Comparison of ENCODE assay signal across 24 cellular contexts in genomic region chr3:126049289-126050049, GRCh38. TPM values are rescaled to one million over a fixed set of nuclear protein-coding genes. Genes with fewer than 3 reads are reported as not detected.
DNase-seq lines count a peak whose midpoint lies in the region; ATAC-seq, FAIRE-seq and TF ChIP-seq lines count a peak whose summit lies in the region.
"Had no signal": no experiment of that assay in that cellular context is flagged by ENCODE, and none has a peak within 500 bp of the region (broad histone marks: within the 10 kb centered on the region; RNA-seq: fewer than 3 reads in every experiment).

No MANE protein-coding gene starts in this region.

- peak overlapping the region; percentile 30 for H3K27ac ChIP-seq in HepG2 (ENCODE audit: extremely low read length, insufficient read depth, low read length)
- H3K27ac ChIP-seq: HL-60, KMS-11, RWPE1 had no signal

- no peak for ATAC-seq in activated T-helper 17 cell treated with anti-CD3 and anti-CD28 coated beads, Interleukin-2, amount 50 U/mL, for 72 hours (replicated peaks)
- ATAC-seq in HepG2: peak; percentile 25; the same call in 1 of the 3 replicates
- no peak for ATAC-seq in stimulated activated effector memory CD8-positive, alpha-beta T cell treated with anti-CD3 and anti-CD28 coated beads, Interleukin-12 subunit alpha, Interleukin-12 subunit beta, amount 100 ng/mL, for 72 hours
- ATAC-seq: GM12878 had no signal

- no peak for FAIRE-seq in HepG2 (lab: Jason Lieb, UNC)
- FAIRE-seq: GM12878, H54 had no signal

- H3K4me3 Mint-ChIP-seq in activated T-helper 17 cell treated with anti-CD3 and anti-CD28 coated beads, Interleukin-2, amount 50 U/mL, for 72 hours: no peak overlapping the region
- H3K4me3 Mint-ChIP-seq in stimulated activated effector memory CD8-positive, alpha-beta T cell treated with anti-CD3 and anti-CD28 coated beads, Interleukin-12 subunit alpha, Interleukin-12 subunit beta, amount 100 ng/mL, for 72 hours: no peak overlapping the region
- H3K4me3 Mint-ChIP-seq: CD4-positive, alpha-beta T cell; HFFc6 had no signal

- H3K9me3 ChIP-seq in HepG2 (ENCODE audit: low read length): no peaks in the 10 kb centered on the region
- H3K9me3 ChIP-seq: Caco-2 had no signal

- POLR2A ChIA-PET in HepG2 (lab: Yijun Ruan, JAX): no interaction called here

- no peak overlapping the region for H3K9ac ChIP-seq in HepG2 (ENCODE audit: insufficient read depth, low read depth, low read length)
- H3K9ac ChIP-seq: KMS-11 had no signal

- DNase-seq in G401 (ENCODE audit: low spot score): peak; percentile 65
- peak; percentile 21 for DNase-seq in HepG2 (ENCODE audit: low spot score)
- DNase-seq in stimulated activated effector memory CD8-positive, alpha-beta T cell treated with anti-CD3 and anti-CD28 coated beads, Interleukin-12 subunit alpha, Interleukin-12 subunit beta, amount 100 ng/mL, for 72 hours (ENCODE audit: low spot score in 2 of 2): peak in 1 of 2 donors; percentile 26
- no peak for DNase-seq in amniotic stem cell (lab: John Stamatoyannopoulos, UW)
- DNase-seq in SW480 (ENCODE audit: low spot score): no peak
- no peak for DNase-seq in NCI-H187 (lab: John Stamatoyannopoulos, UW)
- DNase-seq: CD4-positive, alpha-beta T cell; DMS 273 treated with DMSO at 0.1 percent for 48 hours; DMS79 treated with DMSO at 0.1 percent for 48 hours; HFFc6; NCI-H1092 treated with DMSO at 0.1 percent for 48 hours; NCI-H1436 treated with DMSO at 0.1 percent for 48 hours; NCI-H2029 treated with DMSO at 0.1 percent for 48 hours; NCI-H226; NCI-H510A treated with DMSO at 0.1 percent for 48 hours; NCI-H748 treated with DMSO at 0.1 percent for 48 hours; SHP77 treated with DMSO at 0.1 percent for 48 hours had no signal

- no peak for TF ChIP-seq POLR2A in HepG2 (IDR thresholded peaks at IDR 0.05; ENCODE audit: insufficient read depth in 1 of 2, low read depth in 2 of 2, low read length in 2 of 2)

- in situ Hi-C loops in G401 (cut with HindIII; ENCODE audit: low sequenced_read_pairs): no loop called here
- in situ Hi-C loops in HepG2 (cut with HindIII; ENCODE audit: extremely low pct_ligation_motif_present, low pct_unique_long_range_greater_than_20kb): no loop called here

- no peak overlapping the region for H2AFZ ChIP-seq in HepG2 (ENCODE audit: low read length)

- H3K9me3 Mint-ChIP-seq in activated T-helper 17 cell treated with anti-CD3 and anti-CD28 coated beads, Interleukin-2, amount 50 U/mL, for 72 hours: no peaks in the 10 kb centered on the region
- no peaks in the 10 kb centered on the region for H3K9me3 Mint-ChIP-seq in stimulated activated effector memory CD8-positive, alpha-beta T cell treated with anti-CD3 and anti-CD28 coated beads, Interleukin-12 subunit alpha, Interleukin-12 subunit beta, amount 100 ng/mL, for 72 hours
- H3K9me3 Mint-ChIP-seq: CD4-positive, alpha-beta T cell; HFFc6 had no signal

- no peaks in the 10 kb centered on the region for H3K4me1 Mint-ChIP-seq in activated T-helper 17 cell treated with anti-CD3 and anti-CD28 coated beads, Interleukin-2, amount 50 U/mL, for 72 hours
- peaks cover 22% of the 10 kb centered on the region for H3K4me1 Mint-ChIP-seq in stimulated activated effector memory CD8-positive, alpha-beta T cell treated with anti-CD3 and anti-CD28 coated beads, Interleukin-12 subunit alpha, Interleukin-12 subunit beta, amount 100 ng/mL, for 72 hours

- TF ChIP-seq RAD21 in HepG2 (CRISPR knock-in tag; IDR thresholded peaks at IDR 0.05): no peak

- intact Hi-C loops in HepG2 (cut with micrococcal nuclease; ENCODE audit: unreplicated experiment): loop anchor here (10.0 kb wide), 1 partner anchor 55 kb away; no protein-coding TSS in a partner anchor

- no peak for TF ChIP-seq CTCF in HepG2 (CRISPR knock-in tag; IDR thresholded peaks at IDR 0.05)

- peaks cover 14% of the 10 kb centered on the region for H3K36me3 Mint-ChIP-seq in activated T-helper 17 cell treated with anti-CD3 and anti-CD28 coated beads, Interleukin-2, amount 50 U/mL, for 72 hours (ENCODE audit: low read depth)
- peaks cover 5% of the 10 kb centered on the region for H3K36me3 Mint-ChIP-seq in stimulated activated effector memory CD8-positive, alpha-beta T cell treated with anti-CD3 and anti-CD28 coated beads, Interleukin-12 subunit alpha, Interleukin-12 subunit beta, amount 100 ng/mL, for 72 hours

- 74% methylated on average over 5 of the region's 5 CpGs for WGBS in HepG2 (ENCODE audit: low lambda C conversion rate)

- H3K4me2 ChIP-seq in HepG2 (ENCODE audit: low read depth, low read length): no peak overlapping the region
- H3K4me2 ChIP-seq: KMS-11 had no signal

- H3K4me1 ChIP-seq in HepG2 (ENCODE audit: insufficient read depth, low read length): peaks cover 28% of the 10 kb centered on the region
- H3K4me1 ChIP-seq: Caco-2 had no signal

- no peaks in the 10 kb centered on the region for H4K20me1 ChIP-seq in HepG2 (ENCODE audit: insufficient read depth, low read length)

- BruUV-seq in HepG2 (replicated peaks; lab: Mats Ljungman, UMichigan): no TSS peak

- CTCF ChIA-PET in HepG2 (lab: Yijun Ruan, JAX; ENCODE audit: low intra/inter-chr PET ratio, low total read pairs): no interaction called here

- no peak overlapping the region for H3K4me3 ChIP-seq in HepG2 (replicated peaks in 1 of 3; ENCODE audit: insufficient read depth in 1 of 3, low read depth in 2 of 3, low read length in 3 of 3)
- H3K4me3 ChIP-seq: GM12878 had no signal

- H3K36me3 ChIP-seq in HepG2 (replicated peaks in 1 of 2; ENCODE audit: control insufficient read depth in 1 of 2, insufficient read depth in 2 of 2, low read length in 2 of 2): no peaks in the 10 kb centered on the region

- no peak for TF ChIP-seq EP300 in HepG2 (IDR thresholded peaks at IDR 0.05; ENCODE audit: low read depth in 2 of 2, low read length in 2 of 2)
- TF ChIP-seq EP300 in HepG2 (CRISPR knock-in tag; IDR thresholded peaks at IDR 0.05; ENCODE audit: borderline replicate concordance): no peak

- no peaks in the 10 kb centered on the region for H3K27me3 Mint-ChIP-seq in activated T-helper 17 cell treated with anti-CD3 and anti-CD28 coated beads, Interleukin-2, amount 50 U/mL, for 72 hours
- H3K27me3 Mint-ChIP-seq: CD4-positive, alpha-beta T cell had no signal

- H3K79me2 ChIP-seq in HepG2 (ENCODE audit: insufficient read depth, low read length): no peaks in the 10 kb centered on the region

- no peaks in the 10 kb centered on the region for H3K27me3 ChIP-seq in HepG2 (ENCODE audit: control insufficient read depth in 1 of 2, insufficient read depth in 2 of 2, low read length in 2 of 2)

- H3K27ac Mint-ChIP-seq in activated T-helper 17 cell treated with anti-CD3 and anti-CD28 coated beads, Interleukin-2, amount 50 U/mL, for 72 hours: peak overlapping the region; percentile 29
- H3K27ac Mint-ChIP-seq in stimulated activated effector memory CD8-positive, alpha-beta T cell treated with anti-CD3 and anti-CD28 coated beads, Interleukin-12 subunit alpha, Interleukin-12 subunit beta, amount 100 ng/mL, for 72 hours: peak overlapping the region; percentile 62
- H3K27ac Mint-ChIP-seq: CD4-positive, alpha-beta T cell; HFFc6 had no signal

TF ChIP-seq in HepG2, 621 proteins besides CTCF, POLR2A, EP300 and RAD21 (continues in another document):
- TF ChIP-seq ZNF777 (CRISPR knock-in tag; IDR thresholded peaks at IDR 0.05) (no peak), PITX1 (CRISPR knock-in tag; IDR thresholded peaks at IDR 0.05) (no peak), ZNF143 (CRISPR knock-in tag; IDR thresholded peaks at IDR 0.05) (no peak), GRHL1 (CRISPR knock-in tag; conservative IDR thresholded peaks at IDR 0.05) (no peak), KMT2B (CRISPR knock-in tag; IDR thresholded peaks at IDR 0.05) (no peak), ZBTB7B (CRISPR knock-in tag; IDR thresholded peaks at IDR 0.05) (no peak), MXI1 (IDR thresholded peaks at IDR 0.05; ENCODE audit: borderline replicate concordance, low read depth, low read length) (no peak)

RNA-seq across cellular contexts. Expression of gene SLC41A3, which starts 34.5 kb away (rescaled TPM):
- 28.9 and 42.9 TPM in 2 replicates for total RNA-seq in G401 (2014; rRNA removed; shearing (Covaris generic))
- total RNA-seq in activated T-helper 17 cell treated with anti-CD3 and anti-CD28 coated beads, Interleukin-2, amount 50 U/mL, for 72 hours: 10 to 100 TPM; 33.1 to 50.8 TPM
- 16.2 and 26.0 TPM in 2 replicates for total RNA-seq in HepG2 (2016; rRNA removed; fragmentation: Illumina TruSeq; extraction: Trizol)
- 13.0 and 13.9 TPM in 2 replicates for total RNA-seq in HepG2 (2016; cell fraction: cytosol; rRNA removed; fragmentation: Illumina TruSeq; extraction: Trizol; ENCODE audit: low read depth)
- 14.4 and 25.9 TPM in 2 replicates for total RNA-seq in HepG2 (2016; cell fraction: insoluble cytoplasmic fraction; rRNA removed; fragmentation: Illumina TruSeq; extraction: Trizol)
- 26.7 and 29.5 TPM in 2 replicates for total RNA-seq in HepG2 (2016; cell fraction: membrane; rRNA removed; fragmentation: Illumina TruSeq; extraction: Trizol)
- total RNA-seq in HepG2 (2016; cell fraction: nucleus; rRNA removed; fragmentation: Illumina TruSeq; extraction: Trizol): 29.5 and 32.0 TPM in 2 replicates
- 71.1 and 86.1 TPM in 2 replicates for polyA plus RNA-seq in HepG2 (2011; rRNA removed)
- 96.6 and 106 TPM in 2 replicates for polyA plus RNA-seq in HepG2 (2011; cell fraction: cytosol; rRNA removed)
- 91.3 and 94.1 TPM in 2 replicates for polyA plus RNA-seq in HepG2 (2011; cell fraction: nucleus; rRNA removed)
- polyA plus RNA-seq in HepG2 (2012): 29.5 and 44.0 TPM in 2 replicates
- polyA plus RNA-seq in HepG2 (2016; cell fraction: cytosol; fragmentation: Illumina TruSeq; extraction: Trizol; ENCODE audit: low read depth): 14.8 and 14.9 TPM in 2 replicates
- polyA plus RNA-seq in HepG2 (2016; cell fraction: insoluble cytoplasmic fraction; fragmentation: Illumina TruSeq; extraction: Trizol; ENCODE audit: low read depth): 15.7 and 17.4 TPM in 2 replicates
- 21.4 and 26.3 TPM in 2 replicates for polyA plus RNA-seq in HepG2 (2016; cell fraction: membrane; fragmentation: Illumina TruSeq; extraction: Trizol; ENCODE audit: low read depth)
- polyA plus RNA-seq in HepG2 (2016; cell fraction: nucleus; fragmentation: Illumina TruSeq; extraction: Trizol; ENCODE audit: insufficient read depth, low read depth): 46.8 and 48.2 TPM in 2 replicates
- 115 and 139 TPM in 2 replicates for polyA minus RNA-seq in HepG2 (2011; rRNA and poly(A)+ RNA removed; ENCODE audit: low replicate concordance)
- polyA minus RNA-seq in HepG2 (2011; cell fraction: cytosol; rRNA and poly(A)+ RNA removed): 31.0 and 41.7 TPM in 2 replicates
- polyA minus RNA-seq in HepG2 (2011; cell fraction: nucleus; rRNA and poly(A)+ RNA removed): 32.1 and 40.2 TPM in 2 replicates

Comparison
In these comparisons a context has a peak if more than half of its experiments do, and no peak if none do; other contexts are left out.
1. DNase-seq: peak in G401 (single experiment) and HepG2 (single experiment); none in amniotic stem cell (single experiment), SW480 (single experiment) and NCI-H187 (0 of 2).